1 cellular context compared by ENCODE assay signal in the genomic region with DNA sequence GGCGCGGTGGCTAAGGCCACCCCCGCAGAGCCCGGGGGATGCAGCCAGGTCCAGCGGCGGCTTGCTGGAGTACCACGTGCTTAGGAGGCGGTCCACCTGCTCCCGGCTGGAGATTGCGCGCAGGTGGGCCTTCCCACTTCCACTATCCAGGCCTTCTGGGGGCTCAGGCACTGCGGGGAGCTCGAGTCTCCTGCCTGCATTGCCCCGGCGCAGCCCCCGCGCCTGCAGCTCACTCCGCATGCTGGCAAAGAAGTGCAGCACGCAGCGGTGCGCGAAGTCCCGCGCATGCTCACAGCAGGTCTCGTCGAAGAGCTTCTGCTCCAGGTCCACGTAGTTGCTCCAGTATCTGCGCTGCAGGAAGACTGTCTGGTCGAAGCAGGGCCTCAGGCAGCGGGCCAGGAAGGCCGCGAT.
TF ChIP-seq lines count a peak whose summit lies in the region.

No MANE protein-coding gene starts in this region.

TF ChIP-seq in endothelial cell of umbilical vein, 7 proteins besides CTCF, POLR2A, EP300 and RAD21:
- TF ChIP-seq MYC (IDR thresholded peaks at IDR 0.05; ENCODE audit: low read depth, low read length) (no peak), GATA2 (IDR thresholded peaks at IDR 0.05; ENCODE audit: insufficient read depth, insufficient read length, low read depth, low read length) (no peak), JUN (IDR thresholded peaks at IDR 0.05; ENCODE audit: borderline replicate concordance, insufficient read depth, insufficient read length, low read depth) (no peak), POLR2AphosphoS5 (IDR thresholded peaks at IDR 0.05; ENCODE audit: insufficient read depth, low read depth, low read length) (no peak), FOS (IDR thresholded peaks at IDR 0.05; ENCODE audit: borderline replicate concordance, insufficient read depth, low read length) (no peak), EZH2 (IDR thresholded peaks at IDR 0.05; ENCODE audit: borderline replicate concordance, low read depth, low read length, severe bottlenecking) (no peak)
- TF ChIP-seq, protein P1, sequence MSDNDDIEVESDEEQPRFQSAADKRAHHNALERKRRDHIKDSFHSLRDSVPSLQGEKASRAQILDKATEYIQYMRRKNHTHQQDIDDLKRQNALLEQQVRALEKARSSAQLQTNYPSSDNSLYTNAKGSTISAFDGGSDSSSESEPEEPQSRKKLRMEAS (IDR thresholded peaks at IDR 0.05; ENCODE audit: insufficient read depth, insufficient read length), result no peak
TF ChIP-seq in endothelial cell of umbilical vein: peak in this region for 0.
